Comparison of ENCODE assay signal across 8 cellular contexts in genomic region chr10:74011762-74012161, GRCh38. TPM values are rescaled to one million over a fixed set of nuclear protein-coding genes. Genes with fewer than 3 reads are reported as not detected.
DNase-seq lines count a peak whose midpoint lies in the region; TF ChIP-seq lines count a peak whose summit lies in the region.

No MANE protein-coding gene starts in this region.

- H3K27ac ChIP-seq in CD8-positive, alpha-beta memory T cell (ENCODE audit: low read depth, low read length) = peak overlapping the region; percentile 36
- no peak overlapping the region for H3K27ac ChIP-seq in suprapubic skin

- CTCF ChIA-PET in CD8-positive, alpha-beta memory T cell (lab: Charles Lee) = interaction anchor here (1.0 to 1.7 kb wide), 3 partner anchors 54 to 126 kb away, joined by 3 to 5 read pairs (median 4); no protein-coding TSS in a partner anchor

- peak overlapping the region in 3 of 8 donors; percentile 1 to 14 (median 9) for H3K27ac Mint-ChIP-seq in CD8-positive, alpha-beta memory T cell
- H3K27ac Mint-ChIP-seq in progenitor cell of endocrine pancreas = no peak overlapping the region

- no peak for TF ChIP-seq CTCF in NB4 (IDR thresholded peaks at IDR 0.05; ENCODE audit: low read depth, low read length)
- TF ChIP-seq CTCF in epithelial cell of esophagus (IDR thresholded peaks at IDR 0.05; ENCODE audit: insufficient read depth, low read depth, low read length, missing control alignments) = no peak
- no peak for TF ChIP-seq CTCF in suprapubic skin (IDR thresholded peaks at IDR 0.05)
- TF ChIP-seq CTCF in progenitor cell of endocrine pancreas (IDR thresholded peaks at IDR 0.05; ENCODE audit: unreplicated experiment) = no peak

- no peak for DNase-seq in CD8-positive, alpha-beta memory T cell
- DNase-seq in NB4 (ENCODE audit: low read depth) (peak; percentile 30), epithelial cell of esophagus (ENCODE audit: low read depth) (peak; percentile 71), non-pigmented ciliary epithelial cell (ENCODE audit: low read depth) (peak; percentile 68), suprapubic skin (ENCODE audit: low spot score in 2 of 2) (no peak), SIG-M5 treated with dmso at 0.1 percent for 504 hours (lab: John Stamatoyannopoulos, UW; ENCODE audit: unreplicated experiment) (no peak), islet precursor cell (no peak), progenitor cell of endocrine pancreas (ENCODE audit: low spot score, unreplicated experiment) (no peak)

- H3K36me3 ChIP-seq in CD8-positive, alpha-beta memory T cell (ENCODE audit: insufficient read depth, low read length) = no peaks in the 10 kb centered on the region
- H3K36me3 ChIP-seq in suprapubic skin = no peaks in the 10 kb centered on the region

- H3K4me3 ChIP-seq in CD8-positive, alpha-beta memory T cell (ENCODE audit: low read length) = no peak overlapping the region
- H3K4me3 ChIP-seq in NB4 (ENCODE audit: low read depth, low read length) (no peak overlapping the region), epithelial cell of esophagus (ENCODE audit: low read length) (no peak overlapping the region), suprapubic skin (no peak overlapping the region)

- H3K9me3 ChIP-seq in CD8-positive, alpha-beta memory T cell (ENCODE audit: low read length) = no peaks in the 10 kb centered on the region
- H3K9me3 ChIP-seq in suprapubic skin = no peaks in the 10 kb centered on the region

- peak overlapping the region in 3 of 7 donors; percentile 18 to 52 (median 41) for H3K4me3 Mint-ChIP-seq in CD8-positive, alpha-beta memory T cell
- H3K4me3 Mint-ChIP-seq in progenitor cell of endocrine pancreas (ENCODE audit: low read depth) = no peak overlapping the region

- no peak for TF ChIP-seq EP300 in suprapubic skin (IDR thresholded peaks at IDR 0.05)

- H3K4me1 Mint-ChIP-seq in CD8-positive, alpha-beta memory T cell = peaks cover 44 to 53% (median 48%) of the 10 kb centered on the region in 3 donors
- peaks cover 16% of the 10 kb centered on the region for H3K4me1 Mint-ChIP-seq in progenitor cell of endocrine pancreas (ENCODE audit: low read depth)

- H3K36me3 Mint-ChIP-seq in CD8-positive, alpha-beta memory T cell = peaks cover 0 to 7% (median 2%) of the 10 kb centered on the region in 3 donors
- H3K36me3 Mint-ChIP-seq in progenitor cell of endocrine pancreas (ENCODE audit: insufficient read depth) = peaks cover 9% of the 10 kb centered on the region

- 41% methylated on average over 1 of the region's 1 CpG for WGBS in suprapubic skin

- H3K4me1 ChIP-seq in CD8-positive, alpha-beta memory T cell (ENCODE audit: insufficient read depth, low read length) = peaks cover 26% of the 10 kb centered on the region
- H3K4me1 ChIP-seq in suprapubic skin = peaks cover 33% of the 10 kb centered on the region

- POLR2A ChIA-PET in CD8-positive, alpha-beta memory T cell (lab: Charles Lee) = interaction anchor here (0.6 kb wide), 1 partner anchor 9 kb away, joined by 5 read pairs; no protein-coding TSS in a partner anchor

- H3K27me3 ChIP-seq in CD8-positive, alpha-beta memory T cell (ENCODE audit: insufficient read depth, low read length, poor library complexity, severe bottlenecking) = no peaks in the 10 kb centered on the region
- no peaks in the 10 kb centered on the region for H3K27me3 ChIP-seq in suprapubic skin

- no peaks in the 10 kb centered on the region for H3K27me3 Mint-ChIP-seq in CD8-positive, alpha-beta memory T cell
- no peaks in the 10 kb centered on the region for H3K27me3 Mint-ChIP-seq in progenitor cell of endocrine pancreas

- no peaks in the 10 kb centered on the region for H3K9me3 Mint-ChIP-seq in CD8-positive, alpha-beta memory T cell
- no peaks in the 10 kb centered on the region for H3K9me3 Mint-ChIP-seq in progenitor cell of endocrine pancreas (ENCODE audit: low read depth)

- TF ChIP-seq POLR2A in NB4 (IDR thresholded peaks at IDR 0.05; ENCODE audit: extremely low read depth, insufficient read length) (no peak), suprapubic skin (IDR thresholded peaks at IDR 0.05) (no peak)

RNA-seq across cellular contexts. Expression of gene VCL, which starts 13.8 kb away (rescaled TPM):
- total RNA-seq in CD8-positive, alpha-beta memory T cell = 10 to 100 TPM; 30.6 to 31.2 TPM
- polyA plus RNA-seq in CD8-positive, alpha-beta memory T cell = 43.7 TPM
- total RNA-seq in suprapubic skin = 10 to 100 TPM; 54.8 to 92.9 (median 64.7) TPM
- 107 and 116 TPM in 2 replicates for total RNA-seq in progenitor cell of endocrine pancreas

Comparison
In these comparisons a context has a peak if more than half of its experiments do, and no peak if none do; other contexts are left out.
1. DNase-seq: peak in NB4 (single experiment), epithelial cell of esophagus (single experiment) and non-pigmented ciliary epithelial cell (single experiment); none in CD8-positive, alpha-beta memory T cell (0 of 5), suprapubic skin (0 of 2), SIG-M5 treated with dmso at 0.1 percent for 504 hours (single experiment), islet precursor cell (single experiment) and progenitor cell of endocrine pancreas (single experiment).